In the genomic region with DNA sequence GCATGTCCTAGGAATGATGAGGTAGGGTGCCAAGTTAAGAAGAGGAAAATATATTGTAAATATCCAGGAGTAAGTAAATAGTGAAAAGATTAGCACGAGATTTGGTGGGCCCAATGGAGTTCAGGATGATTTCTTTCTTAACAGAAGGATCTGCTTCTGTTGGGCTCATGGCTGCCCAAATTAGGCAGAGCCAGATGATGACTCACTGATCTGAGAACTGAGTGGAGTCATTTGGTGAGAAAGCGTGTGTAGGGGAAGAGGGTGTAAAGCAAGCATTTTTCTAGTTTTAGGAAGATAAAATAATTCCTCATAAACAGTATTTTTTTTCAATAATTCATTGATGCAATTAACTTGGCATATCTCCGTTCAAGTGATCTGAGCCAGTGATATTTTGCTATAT, we compare ENCODE assay signal across 28 cellular contexts. TPM values are rescaled to one million over a fixed set of nuclear protein-coding genes. Genes with fewer than 3 reads are reported as not detected.
"Had no signal": no experiment of that assay in that cellular context is flagged by ENCODE, and none has a peak within 500 bp of the region (broad histone marks: within the 10 kb centered on the region; RNA-seq: fewer than 3 reads in every experiment).

No MANE protein-coding gene starts in this region.

- H3K4me2 ChIP-seq: PC-9 had no signal

- H3K27ac ChIP-seq: HL-60, PC-9, Peyer's patch, SJSA1, SK-N-MC had no signal

- ATAC-seq: T-cell had no signal

- H3K4me3 Mint-ChIP-seq: T-cell had no signal

- H3K36me3 Mint-ChIP-seq: T-cell had no signal

- H3K4me3 ChIP-seq: MG63, PC-9, Peyer's patch, SJSA1, SK-N-MC had no signal

- H3K27me3 ChIP-seq: MG63, Peyer's patch, SJSA1 had no signal

- H3K4me1 ChIP-seq: Peyer's patch, SJSA1 had no signal

- H3K27ac Mint-ChIP-seq: T-cell had no signal

- H3K36me3 ChIP-seq: MG63, Peyer's patch, SJSA1 had no signal

- H3K9me3 ChIP-seq: MG63, Peyer's patch, SJSA1 had no signal

- H2AFZ ChIP-seq: PC-9 had no signal

- DNase-seq: KBM-7; MG63; NCI-H1092; NCI-H1105 treated with DMSO at 0.1 percent for 48 hours; NCI-H1417 treated with DMSO at 0.1 percent for 48 hours; NCI-H146; NCI-H1694 treated with DMSO at 0.1 percent for 48 hours; NCI-H1930; NCI-H2081; NCI-H2107; NCI-H2227 treated with DMSO at 0.1 percent for 48 hours; NCI-H524; NCI-H526 treated with DMSO at 0.1 percent for 48 hours; NCI-H748 treated with DMSO at 0.1 percent for 48 hours; NK-92 treated with Interleukin-12 subunit alpha and Interleukin-12 subunit beta, amount 100 ng/mL, for 24 hours; PC-9; Peyer's patch; Right ventricle myocardium superior; RPMI8226; SIG-M5; SW 1271; T-cell had no signal

- H3K4me1 Mint-ChIP-seq: T-cell had no signal

RNA-seq across cellular contexts. Expression of gene TBX22, which starts 1.6 kb away (rescaled TPM):
- total RNA-seq: LHCN-M2, NCI-H460, OCI-LY7, PC-9, Peyer's patch, Right ventricle myocardium superior, SJSA1, T-cell had no signal
